9 cellular contexts compared by ENCODE assay signal in the genomic region with DNA sequence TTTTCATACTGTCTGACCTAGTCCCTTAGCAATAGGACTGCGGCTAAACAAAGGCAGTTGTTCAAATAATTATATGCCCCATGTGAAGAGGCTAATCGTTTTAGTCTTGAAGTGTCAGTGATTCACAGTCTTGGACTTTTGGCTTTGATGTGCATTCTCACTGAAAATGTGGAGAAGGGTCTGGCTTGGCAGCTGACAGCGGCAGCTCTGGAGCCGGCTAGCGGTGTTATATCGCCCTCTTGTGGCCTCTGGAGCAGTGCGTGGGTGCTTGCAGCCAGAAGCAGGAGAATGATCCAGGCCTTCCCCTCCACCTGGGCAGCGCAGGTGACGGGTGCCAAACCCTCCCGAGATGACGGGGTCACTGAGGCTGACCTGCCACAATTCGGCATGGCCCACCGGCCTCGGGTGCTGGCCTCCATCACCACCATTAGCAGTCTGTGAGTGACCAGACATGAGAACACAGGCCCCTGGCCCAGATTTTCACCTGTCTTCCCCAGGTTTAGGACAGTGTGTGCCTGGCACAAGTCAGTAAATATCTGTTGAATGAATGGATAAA.
DNase-seq lines count a peak whose midpoint lies in the region; ATAC-seq, FAIRE-seq and TF ChIP-seq lines count a peak whose summit lies in the region.
"Had no signal": no experiment of that assay in that cellular context is flagged by ENCODE, and none has a peak within 500 bp of the region (broad histone marks: within the 10 kb centered on the region; RNA-seq: fewer than 3 reads in every experiment).

No MANE protein-coding gene starts in this region.

- H2AFZ ChIP-seq in mammary epithelial cell (ENCODE audit: low read depth, low read length) (no peak overlapping the region), keratinocyte (ENCODE audit: control insufficient read depth, low read length) (no peak overlapping the region)

- H3K4me3 ChIP-seq in WI38 (ENCODE audit: low read depth, low read length) (no peak overlapping the region), mammary epithelial cell (replicated peaks in 1 of 3; ENCODE audit: insufficient read depth in 1 of 3, low read depth in 2 of 3, low read length in 3 of 3) (no peak overlapping the region), keratinocyte (ENCODE audit: control insufficient read depth in 2 of 3, extremely low read depth in 1 of 3, insufficient read depth in 2 of 3, low read depth in 1 of 3, low read length in 3 of 3) (no peak overlapping the region)

- BruUV-seq in mammary epithelial cell (replicated peaks; lab: Mats Ljungman, UMichigan): no TSS peak

- dilution Hi-C loops in mammary epithelial cell (cut with HindIII; ENCODE audit: low sequenced_read_pairs) (no loop called here), keratinocyte (cut with MboI; ENCODE audit: extremely low pct_ligation_motif_present, low sequenced_read_pairs) (no loop called here)

- CTCF ChIA-PET in mammary epithelial cell (lab: Charles Lee; ENCODE audit: low non-redundant PET): no interaction called here

- no peaks in the 10 kb centered on the region for H3K27me3 ChIP-seq in mammary epithelial cell (ENCODE audit: insufficient read depth, low read length)
- H3K27me3 ChIP-seq in keratinocyte (ENCODE audit: control insufficient read depth, extremely low read depth, insufficient read depth, low read length): peaks cover 5% of the 10 kb centered on the region

- no peaks in the 10 kb centered on the region for H3K9me1 ChIP-seq in keratinocyte (ENCODE audit: control insufficient read depth, extremely low read depth, insufficient read depth, low read length)

- H3K36me3 ChIP-seq in mammary epithelial cell (ENCODE audit: insufficient read depth, low read length) (no peaks in the 10 kb centered on the region), keratinocyte (ENCODE audit: control insufficient read depth in 2 of 2, extremely low read depth in 1 of 2, insufficient read depth in 2 of 2, low read length in 2 of 2) (no peaks in the 10 kb centered on the region)

- H3K79me2 ChIP-seq in mammary epithelial cell (ENCODE audit: insufficient read depth, low read length): no peaks in the 10 kb centered on the region
- H3K79me2 ChIP-seq in keratinocyte (ENCODE audit: control insufficient read depth, insufficient read depth, low read length): no peaks in the 10 kb centered on the region

- no peak overlapping the region for H3K9ac ChIP-seq in mammary epithelial cell (ENCODE audit: insufficient read depth, low read length)
- H3K9ac ChIP-seq in keratinocyte (ENCODE audit: control insufficient read depth, extremely low read depth, insufficient read depth, low read length): no peak overlapping the region

- peak; percentile 45 for DNase-seq in NK-92 treated with Interleukin-12 subunit alpha and Interleukin-12 subunit beta, amount 100 ng/mL, for 24 hours (lab: John Stamatoyannopoulos, UW)
- DNase-seq in NK-92 (lab: John Stamatoyannopoulos, UW; ENCODE audit: unreplicated experiment): no peak
- peak; percentile 31 to 62 for DNase-seq in NCI-H1930 (lab: John Stamatoyannopoulos, UW)
- DNase-seq in mammary epithelial cell: peak; percentile 54
- peak; percentile 42 for DNase-seq in keratinocyte (ENCODE audit: low read depth, low spot score)
- peak; percentile 36 to 63 for DNase-seq in stimulated activated CD4-positive, alpha-beta T cell treated with anti-CD3 and anti-CD28 coated beads, Interleukin-15, amount 100 ng/mL, for 1 hour (ENCODE audit: low read depth in 1 of 2, low spot score in 1 of 2)

- no peaks in the 10 kb centered on the region for H3K9me3 ChIP-seq in mammary epithelial cell (replicated peaks; ENCODE audit: insufficient read depth, low read length)
- no peaks in the 10 kb centered on the region for H3K9me3 ChIP-seq in keratinocyte (ENCODE audit: control insufficient read depth, low read depth, low read length)

- H4K20me1 ChIP-seq in mammary epithelial cell (ENCODE audit: insufficient read depth, low read length) (no peaks in the 10 kb centered on the region), keratinocyte (ENCODE audit: control insufficient read depth, extremely low read depth, insufficient read depth, low read length) (no peaks in the 10 kb centered on the region)

- intact Hi-C loops in mammary epithelial cell (cut with micrococcal nuclease): loop anchor here (1.0 to 5.0 kb wide), 7 partner anchors 89 to 1332 kb away; no protein-coding TSS in a partner anchor

- 8% methylated on average over 9 of the region's 14 CpGs for WGBS in mammary epithelial cell (ENCODE audit: low coverage, missing lambda C conversion rate)

- ATAC-seq in HG02885 (IDR thresholded peaks at IDR 0.05; ENCODE audit: poor library complexity, unreplicated experiment): no peak

- H3K4me2 ChIP-seq in mammary epithelial cell (ENCODE audit: insufficient read depth, low read depth, low read length) (no peak overlapping the region), keratinocyte (ENCODE audit: control insufficient read depth, extremely low read depth, insufficient read depth, low read depth, low read length) (no peak overlapping the region)

- in situ Hi-C loops in mammary epithelial cell (cut with MboI; ENCODE audit: low sequenced_read_pairs in 2 of 2): loop anchor here (5.0 to 25.0 kb wide), 4 partner anchors 122 to 1247 kb away; no protein-coding TSS in a partner anchor

- H3K27ac ChIP-seq in mammary epithelial cell (ENCODE audit: insufficient read depth, low read depth, low read length) (no peak overlapping the region), keratinocyte (ENCODE audit: control insufficient read depth, insufficient read depth, low read length) (no peak overlapping the region)

- H3K4me1 ChIP-seq in mammary epithelial cell (ENCODE audit: insufficient read depth, low read length): peaks cover 3% of the 10 kb centered on the region
- H3K4me1 ChIP-seq in keratinocyte (ENCODE audit: control insufficient read depth, extremely low read depth, insufficient read depth, low read length): peaks cover 3% of the 10 kb centered on the region

- FAIRE-seq in keratinocyte (lab: Jason Lieb, UNC): peak; percentile 93
- FAIRE-seq: G401.6 had no signal

- TF ChIP-seq CTCF in WI38 (IDR thresholded peaks at IDR 0.05; ENCODE audit: low read depth, low read length) (peak; percentile 91), mammary epithelial cell (conservative IDR thresholded peaks at IDR 0.05 in 1 of 2, IDR thresholded peaks at IDR 0.05 in 1 of 2; ENCODE audit: extremely low read depth in 1 of 2, insufficient read depth in 1 of 2, low read depth in 1 of 2, low read length in 2 of 2) (peak; percentile 93 to 98), keratinocyte (optimal IDR thresholded peaks at IDR 0.05 in 1 of 3, IDR thresholded peaks at IDR 0.05 in 1 of 3, conservative IDR thresholded peaks at IDR 0.05 in 1 of 3; ENCODE audit: extremely low read depth in 1 of 3, insufficient read depth in 2 of 3, low read length in 3 of 3) (peak; percentile 97 to 99 (median 98))
